ENCODE assay signal across 10 cellular contexts in genomic region chr12:50926415-50926814, GRCh38. TPM values are rescaled to one million over a fixed set of nuclear protein-coding genes. Genes with fewer than 3 reads are reported as not detected.
DNase-seq lines count a peak whose midpoint lies in the region; ATAC-seq and TF ChIP-seq lines count a peak whose summit lies in the region.
"Had no signal": no experiment of that assay in that cellular context is flagged by ENCODE, and none has a peak within 500 bp of the region (broad histone marks: within the 10 kb centered on the region; RNA-seq: fewer than 3 reads in every experiment).

No MANE protein-coding gene starts in this region.

- CTCF ChIA-PET in mammary epithelial cell (lab: Charles Lee; ENCODE audit: low non-redundant PET) = no interaction called here

- H3K9ac ChIP-seq in mammary epithelial cell (ENCODE audit: insufficient read depth, low read length) = no peak overlapping the region
- peak overlapping the region; percentile 94 for H3K9ac ChIP-seq in mesenchymal stem cell (ENCODE audit: low read length)

- H3K4me2 ChIP-seq in mammary epithelial cell (ENCODE audit: insufficient read depth, low read depth, low read length) (peak overlapping the region; percentile 83), mesenchymal stem cell (ENCODE audit: low read length, poor library complexity, severe bottlenecking) (no peak overlapping the region)

- H3K36me3 ChIP-seq in mammary epithelial cell (ENCODE audit: insufficient read depth, low read length) (no peaks in the 10 kb centered on the region), mesenchymal stem cell (ENCODE audit: control insufficient read depth in 1 of 2, insufficient read depth in 2 of 2, low read depth in 1 of 2, low read length in 2 of 2) (peaks cover 0 to 15% of the 10 kb centered on the region in 2 experiments), testis (ENCODE audit: low read depth, missing control alignments) (peaks cover 3% of the 10 kb centered on the region)

- no peak overlapping the region for H2BK12ac ChIP-seq in mesenchymal stem cell (ENCODE audit: low read length in 2 of 2)

- no peaks in the 10 kb centered on the region for H3K79me1 ChIP-seq in mesenchymal stem cell (replicated peaks; ENCODE audit: low read length, poor library complexity, severe bottlenecking)

- H4K20me1 ChIP-seq in mammary epithelial cell (ENCODE audit: insufficient read depth, low read length) = no peaks in the 10 kb centered on the region

- in situ Hi-C loops in mammary epithelial cell (cut with MboI; ENCODE audit: low sequenced_read_pairs in 2 of 2) = no loop called here

- dilution Hi-C loops in mammary epithelial cell (cut with HindIII; ENCODE audit: low sequenced_read_pairs) = no loop called here

- H4K8ac ChIP-seq in mesenchymal stem cell (ENCODE audit: low read length) = no peak overlapping the region

- H3K4me3 ChIP-seq in mammary epithelial cell (replicated peaks in 1 of 3; ENCODE audit: insufficient read depth in 1 of 3, low read depth in 2 of 3, low read length in 3 of 3) = peak overlapping the region; percentile 39 to 63 (median 61)
- peak overlapping the region in 1 of 2 experiments; percentile 84 for H3K4me3 ChIP-seq in mesenchymal stem cell (ENCODE audit: insufficient read depth in 1 of 2, low read depth in 1 of 2, low read length in 2 of 2)
- H3K4me3 ChIP-seq in testis = peak overlapping the region; percentile 69 to 78

- H3K23ac ChIP-seq in mesenchymal stem cell (ENCODE audit: low read length in 2 of 2) = no peak overlapping the region

- H2AFZ ChIP-seq in mammary epithelial cell (ENCODE audit: low read depth, low read length) (peak overlapping the region; percentile 53), mesenchymal stem cell (ENCODE audit: low read depth, low read length) (no peak overlapping the region)

- no peak overlapping the region for H3K14ac ChIP-seq in mesenchymal stem cell (ENCODE audit: low read length in 2 of 2)

- no peak overlapping the region for H3K18ac ChIP-seq in mesenchymal stem cell (ENCODE audit: low read depth in 1 of 2, low read length in 2 of 2)

- H2AK5ac ChIP-seq in mesenchymal stem cell (ENCODE audit: low read length, severe bottlenecking) = no peak overlapping the region

- peaks cover 9% of the 10 kb centered on the region for H3K79me2 ChIP-seq in mammary epithelial cell (ENCODE audit: insufficient read depth, low read length)

- H3K9me3 ChIP-seq in mammary epithelial cell (replicated peaks; ENCODE audit: insufficient read depth, low read length) (no peaks in the 10 kb centered on the region), mesenchymal stem cell (ENCODE audit: control insufficient read depth, low read length) (no peaks in the 10 kb centered on the region), testis (no peaks in the 10 kb centered on the region)

- no TSS peak for BruUV-seq in mammary epithelial cell (replicated peaks; lab: Mats Ljungman, UMichigan)

- H3K27ac ChIP-seq in mammary epithelial cell (ENCODE audit: insufficient read depth, low read depth, low read length) (no peak overlapping the region), mesenchymal stem cell (ENCODE audit: low read length, poor library complexity, severe bottlenecking) (no peak overlapping the region), testis (peak overlapping the region; percentile 49 to 90)

- DNase-seq in NCI-H2171 treated with DMSO at 0.1 percent for 48 hours (lab: John Stamatoyannopoulos, UW) (peak; percentile 49), NCI-H2171 (lab: John Stamatoyannopoulos, UW) (no peak), mammary epithelial cell (no peak), mesenchymal stem cell (no peak), testis (no peak), posterior vena cava (ENCODE audit: low spot score) (no peak)
- DNase-seq in activated CD4-positive, alpha-beta T cell treated with anti-CD3 and anti-CD28 coated beads for 48 hours = no peak
- DNase-seq: ACHN; activated T-cell treated with anti-CD3 and anti-CD28 coated beads, Interleukin-2, amount 50 U/mL, for 24 hours had no signal

- TF ChIP-seq CTCF in mammary epithelial cell (conservative IDR thresholded peaks at IDR 0.05 in 1 of 2, IDR thresholded peaks at IDR 0.05 in 1 of 2; ENCODE audit: extremely low read depth in 1 of 2, insufficient read depth in 1 of 2, low read depth in 1 of 2, low read length in 2 of 2) (no peak), testis (IDR thresholded peaks at IDR 0.05) (no peak)

- no peak for ATAC-seq in GM21360 (IDR thresholded peaks at IDR 0.05; ENCODE audit: unreplicated experiment)

- peaks cover 32% of the 10 kb centered on the region for H3K4me1 ChIP-seq in mammary epithelial cell (ENCODE audit: insufficient read depth, low read length)
- H3K4me1 ChIP-seq in mesenchymal stem cell (ENCODE audit: control insufficient read depth, insufficient read depth, low read depth, low read length) = peaks cover 8% of the 10 kb centered on the region
- H3K4me1 ChIP-seq in testis = peaks cover 12% of the 10 kb centered on the region

- no peak overlapping the region for H2BK15ac ChIP-seq in mesenchymal stem cell (ENCODE audit: low read depth, poor library complexity, severe bottlenecking)

- H3K27me3 ChIP-seq in mammary epithelial cell (ENCODE audit: insufficient read depth, low read length) (no peaks in the 10 kb centered on the region), mesenchymal stem cell (ENCODE audit: control insufficient read depth in 1 of 2, insufficient read depth in 1 of 2, low read length in 2 of 2) (no peaks in the 10 kb centered on the region), testis (no peaks in the 10 kb centered on the region)

- no peak overlapping the region for H2BK5ac ChIP-seq in mesenchymal stem cell (ENCODE audit: low read depth, low read length, poor library complexity, severe bottlenecking)

- no peak overlapping the region for H4K91ac ChIP-seq in mesenchymal stem cell (ENCODE audit: low read length)

- TF ChIP-seq POLR2A in testis (IDR thresholded peaks at IDR 0.05) = no peak

- H3K4ac ChIP-seq in mesenchymal stem cell (ENCODE audit: low read depth in 1 of 2, low read length in 2 of 2) = peak overlapping the region in 1 of 2 experiments; percentile 61

- 18% methylated on average over 1 of the region's 1 CpG for WGBS in mammary epithelial cell (ENCODE audit: low coverage, missing lambda C conversion rate)
- 42% methylated on average over 1 of the region's 1 CpG for WGBS in mesenchymal stem cell
- 45 to 50% methylated on average over 1 of the region's 1 CpG for WGBS in testis, 2 donors

- no peak overlapping the region for H2BK120ac ChIP-seq in mesenchymal stem cell (ENCODE audit: low read depth, low read length)

- intact Hi-C loops in mammary epithelial cell (cut with micrococcal nuclease) (no loop called here), testis (cut with DNase I; ENCODE audit: low total_unique reads) (no loop called here), posterior vena cava (cut with DNase I) (no loop called here)

RNA-seq across cellular contexts. Expression of gene HIGD1C, which starts 25.9 kb away (rescaled TPM):
- total RNA-seq in mammary epithelial cell = not detected
- not detected for polyA plus RNA-seq in mammary epithelial cell
- polyA minus RNA-seq in mammary epithelial cell = not detected
- polyA plus RNA-seq in mesenchymal stem cell (2013, experiment 1 of 2) = not detected
- polyA plus RNA-seq in mesenchymal stem cell (2013, experiment 2 of 2) = not detected
- not detected for total RNA-seq in testis
- polyA plus RNA-seq in testis (ENCODE audit: insufficient read depth, low read depth, low replicate concordance) = 3.4 TPM
- total RNA-seq in posterior vena cava = not detected

Comparison
In these comparisons a context has a peak if more than half of its experiments do, and no peak if none do; other contexts are left out.
1. H3K27ac ChIP-seq: peak in testis (2 of 2); none in mammary epithelial cell (single experiment) and mesenchymal stem cell (single experiment).